ENCODE assay signal across 11 cellular contexts in genomic region chr5:79042188-79042587, GRCh38. TPM values are rescaled to one million over a fixed set of nuclear protein-coding genes. Genes with fewer than 3 reads are reported as not detected.
"Had no signal": no experiment of that assay in that cellular context is flagged by ENCODE, and none has a peak within 500 bp of the region (broad histone marks: within the 10 kb centered on the region; RNA-seq: fewer than 3 reads in every experiment).

No MANE protein-coding gene starts in this region.

- H3K4me3 ChIP-seq: GM23248, HAP-1 had no signal

- H3K4me1 ChIP-seq: HAP-1 had no signal

- H3K9ac ChIP-seq: GM23248 had no signal

- DNase-seq: GM23248, GOT3, H7, HFFc6, KG1 had no signal

- H3K36me3 ChIP-seq: HAP-1 had no signal

- ATAC-seq: HCT116 had no signal

- H3K9me3 ChIP-seq: HAP-1 had no signal

- H2AFZ ChIP-seq: GM23248 had no signal

- H3K27ac ChIP-seq: GM23248, HL-60 had no signal

RNA-seq across cellular contexts. Expression of gene DMGDH, which starts 27.3 kb away (rescaled TPM):
- total RNA-seq: H7 had no signal

RNA-seq across cellular contexts. Expression of gene BHMT2, which starts 27.4 kb away (rescaled TPM):
- total RNA-seq: H4, H7, HT1080 had no signal
- polyA plus RNA-seq: IgD-negative memory B cell had no signal
